In genomic region chr7:86407291-86407690, GRCh38 we compare ENCODE assay signal across 26 cellular contexts.
DNase-seq lines count a peak whose midpoint lies in the region; TF ChIP-seq lines count a peak whose summit lies in the region.
"Had no signal": no experiment of that assay in that cellular context is flagged by ENCODE, and none has a peak within 500 bp of the region (broad histone marks: within the 10 kb centered on the region; RNA-seq: fewer than 3 reads in every experiment).

No MANE protein-coding gene starts in this region.

- no peak overlapping the region for H3K14ac ChIP-seq in neuronal stem cell (ENCODE audit: low read length)

- no peak overlapping the region for H2BK5ac ChIP-seq in neuronal stem cell (ENCODE audit: low read length)

- H3K9ac ChIP-seq in fibroblast of lung (ENCODE audit: insufficient read depth, low read length) (no peak overlapping the region), neuronal stem cell (ENCODE audit: low read depth, low read length, poor library complexity) (no peak overlapping the region)
- H3K9ac ChIP-seq: KMS-11 had no signal

- H3K27me3 ChIP-seq in fibroblast of lung (ENCODE audit: control insufficient read depth, insufficient read depth, low read length) (no peaks in the 10 kb centered on the region), neuronal stem cell (ENCODE audit: control insufficient read depth in 3 of 3, insufficient read depth in 3 of 3, low read depth in 1 of 3, low read length in 3 of 3) (no peaks in the 10 kb centered on the region), brain microvascular endothelial cell (replicated peaks) (no peaks in the 10 kb centered on the region)
- H3K27me3 ChIP-seq: upper lobe of left lung had no signal

- no peak overlapping the region for H3K4me2 ChIP-seq in fibroblast of lung (ENCODE audit: extremely low read depth, insufficient read depth, low read length)
- H3K4me2 ChIP-seq in neuronal stem cell (ENCODE audit: insufficient read depth, low read length, poor library complexity, severe bottlenecking): no peak overlapping the region
- H3K4me2 ChIP-seq: KMS-11 had no signal

- no peak overlapping the region for H3K23ac ChIP-seq in neuronal stem cell (ENCODE audit: low read depth, low read length, poor library complexity)

- H2AFZ ChIP-seq in fibroblast of lung (ENCODE audit: low read length) (no peak overlapping the region), neuronal stem cell (ENCODE audit: low read length) (peak overlapping the region; percentile 62)

- no peak overlapping the region for H3K18ac ChIP-seq in neuronal stem cell (ENCODE audit: low read length)

- H3K4me1 ChIP-seq in fibroblast of lung (ENCODE audit: control insufficient read depth, extremely low read depth, insufficient read depth, low read length) (no peaks in the 10 kb centered on the region), neuronal stem cell (ENCODE audit: control insufficient read depth in 2 of 2, insufficient read depth in 1 of 2, low read depth in 1 of 2, low read length in 2 of 2) (peaks cover 0 to 1% of the 10 kb centered on the region in 2 donors)
- H3K4me1 ChIP-seq: upper lobe of left lung had no signal

- H3K9me3 ChIP-seq in fibroblast of lung (ENCODE audit: control insufficient read depth, insufficient read depth, low read depth, low read length): no peaks in the 10 kb centered on the region
- H3K9me3 ChIP-seq in neuronal stem cell (replicated peaks in 1 of 2; ENCODE audit: control insufficient read depth in 2 of 2, insufficient read depth in 1 of 2, low read depth in 1 of 2, low read length in 2 of 2): peaks cover 0 to 14% of the 10 kb centered on the region in 2 donors
- H3K9me3 ChIP-seq: upper lobe of left lung had no signal

- H2BK15ac ChIP-seq in neuronal stem cell (ENCODE audit: low read length): no peak overlapping the region

- DNase-seq in G401 (ENCODE audit: low spot score) (peak; percentile 17), NCI-H446 treated with DMSO at 0.1 percent for 48 hours (lab: John Stamatoyannopoulos, UW) (peak; percentile 39), fibroblast of lung (ENCODE audit: low read depth in 2 of 2) (peak; percentile 1 to 77), neuronal stem cell (ENCODE audit: low spot score) (peak; percentile 1), NCI-H2029 treated with DMSO at 0.1 percent for 48 hours (lab: John Stamatoyannopoulos, UW) (no peak), amniotic stem cell (lab: John Stamatoyannopoulos, UW) (no peak), brain microvascular endothelial cell (no peak), 8988T (no peak)
- DNase-seq: activated CD4-positive, alpha-beta T cell treated with anti-CD3 and anti-CD28 coated beads for 48 hours; activated effector memory CD4-positive, alpha-beta T cell treated with Interleukin-2 at 50 U/mL for 16 hours; DMS 273 treated with DMSO at 0.1 percent for 48 hours; effector memory CD8-positive, alpha-beta T cell; EL; islet precursor cell; midbrain; naive thymus-derived CD4-positive, alpha-beta T cell; NCI-H2029; NCI-H345; NCI-H748 treated with DMSO at 0.1 percent for 48 hours; Right ventricle myocardium superior; stimulated activated naive B cell treated with anti-CD40 and anti-IgM and Interleukin-4, amounts not matched to agents 10 μg/mL and 1 μg/mL and 100 μg/mL, for 72 hours; substantia nigra; upper lobe of left lung had no signal

- no peak overlapping the region for H3K4me3 ChIP-seq in fibroblast of lung (replicated peaks in 1 of 4; ENCODE audit: control extremely low read depth in 1 of 4, insufficient read depth in 1 of 4, low read depth in 3 of 4, low read length in 4 of 4)
- H3K4me3 ChIP-seq in neuronal stem cell (ENCODE audit: low read length in 2 of 2): no peak overlapping the region
- H3K4me3 ChIP-seq in brain microvascular endothelial cell (ENCODE audit: low read depth, low read length): no peak overlapping the region
- H3K4me3 ChIP-seq: skin epidermis, upper lobe of left lung had no signal

- H3K79me1 ChIP-seq in neuronal stem cell (ENCODE audit: low read depth, low read length): no peaks in the 10 kb centered on the region

- no peak overlapping the region for H4K91ac ChIP-seq in neuronal stem cell (ENCODE audit: low read depth, low read length, poor library complexity)

- in situ Hi-C loops in G401 (cut with HindIII; ENCODE audit: low sequenced_read_pairs) (no loop called here), brain microvascular endothelial cell (cut with HindIII; ENCODE audit: low pct_ligation_motif_present, low sequenced_read_pairs) (no loop called here)

- no peak overlapping the region for H2BK12ac ChIP-seq in neuronal stem cell (ENCODE audit: low read length)

- no peak overlapping the region for H4K8ac ChIP-seq in neuronal stem cell (ENCODE audit: low read depth, low read length)

- H2AK5ac ChIP-seq in neuronal stem cell (ENCODE audit: low read depth, low read length): no peak overlapping the region

- WGBS in neuronal stem cell (ENCODE audit: extremely low coverage in 2 of 2, insufficient read length in 2 of 2, insufficient replicate concordance in 1 of 2), 2 donors: no CpG with 5 or more reads among the region's 7 CpGs

- H3K4ac ChIP-seq in neuronal stem cell (ENCODE audit: low read length): no peak overlapping the region

- H2BK120ac ChIP-seq in neuronal stem cell (ENCODE audit: low read depth, low read length): no peak overlapping the region

- no peak for TF ChIP-seq CTCF in fibroblast of lung (conservative IDR thresholded peaks at IDR 0.05 in 1 of 2, IDR thresholded peaks at IDR 0.05 in 1 of 2; ENCODE audit: low read depth in 1 of 2, low read length in 2 of 2)
- no peak for TF ChIP-seq CTCF in brain microvascular endothelial cell (IDR thresholded peaks at IDR 0.05; ENCODE audit: low read depth, low read length, missing control alignments)

- no peaks in the 10 kb centered on the region for H4K20me1 ChIP-seq in fibroblast of lung (ENCODE audit: control insufficient read depth, extremely low read depth, insufficient read depth, low read length)

- H3K36me3 ChIP-seq in fibroblast of lung (ENCODE audit: control insufficient read depth, insufficient read depth, low read length) (no peaks in the 10 kb centered on the region), neuronal stem cell (replicated peaks in 1 of 2; ENCODE audit: control insufficient read depth in 2 of 2, insufficient read depth in 2 of 2, low read length in 2 of 2) (no peaks in the 10 kb centered on the region), brain microvascular endothelial cell (replicated peaks) (no peaks in the 10 kb centered on the region)
- H3K36me3 ChIP-seq: upper lobe of left lung had no signal

- H3K27ac ChIP-seq in fibroblast of lung (ENCODE audit: insufficient read depth, low read length) (no peak overlapping the region), neuronal stem cell (replicated peaks; ENCODE audit: low read length) (no peak overlapping the region), brain microvascular endothelial cell (no peak overlapping the region)
- H3K27ac ChIP-seq: HL-60, KMS-11, skin epidermis, upper lobe of left lung had no signal

- no peaks in the 10 kb centered on the region for H3K79me2 ChIP-seq in fibroblast of lung (ENCODE audit: control insufficient read depth, insufficient read depth, low read length)

Comparison
In these comparisons a context has a peak if more than half of its experiments do, and no peak if none do; other contexts are left out.
1. DNase-seq: peak in G401 (single experiment), NCI-H446 treated with DMSO at 0.1 percent for 48 hours (single experiment), fibroblast of lung (2 of 2) and neuronal stem cell (single experiment); none in NCI-H2029 treated with DMSO at 0.1 percent for 48 hours (single experiment), amniotic stem cell (single experiment), brain microvascular endothelial cell (single experiment) and 8988T (single experiment).